Comparison of ENCODE assay signal across 34 cellular contexts in genomic region chr4:78190595-78190994, GRCh38.
"Had no signal": no experiment of that assay in that cellular context is flagged by ENCODE, and none has a peak within 500 bp of the region (broad histone marks: within the 10 kb centered on the region; RNA-seq: fewer than 3 reads in every experiment).

No MANE protein-coding gene starts in this region.

- H3K4me3 Mint-ChIP-seq: activated B cell treated with CpG ODN at 0.5 μM for 24 hours; activated CD8-positive, alpha-beta memory T cell treated with anti-CD3 and anti-CD28 coated beads, Interleukin-2, amount 10 ng/mL, durations not matched to agents 7 days and 5 days; activated CD8-positive, alpha-beta T cell treated with anti-CD3 and anti-CD28 coated beads for 36 hours; activated naive CD4-positive, alpha-beta T cell treated with anti-CD3 and anti-CD28 coated beads for 36 hours; activated naive CD4-positive, alpha-beta T cell treated with anti-CD3 and anti-CD28 coated beads, Interleukin-2, amount 50 U/mL, for 24 hours; activated naive CD8-positive, alpha-beta T cell treated with anti-CD3 and anti-CD28 coated beads for 36 hours; activated naive CD8-positive, alpha-beta T cell treated with anti-CD3 and anti-CD28 coated beads, Interleukin-2, amount 50 U/mL, for 24 hours; activated T-helper 1 cell treated with anti-CD3 and anti-CD28 coated beads, Interleukin-12 subunit alpha, Interleukin-12 subunit beta, Interleukin-2, Interleukin-4 antibody, amounts not matched to agents 30 ng/mL and 10 ng/mL and 1 ng/mL, durations not matched to agents 14 hours and 24 hours and 36 hours; T-helper 17 cell; T-helper 2 cell treated with Interferon-gamma antibody and Interleukin-4, amounts not matched to agents 5 μg/mL and 100 μg/mL, for 36 hours had no signal

- H3K36me3 Mint-ChIP-seq: activated CD8-positive, alpha-beta memory T cell treated with anti-CD3 and anti-CD28 coated beads, Interleukin-2, amount 10 ng/mL, durations not matched to agents 7 days and 5 days; activated naive CD4-positive, alpha-beta T cell treated with anti-CD3 and anti-CD28 coated beads, Interleukin-2, amount 50 U/mL, for 24 hours; activated naive CD8-positive, alpha-beta T cell treated with anti-CD3 and anti-CD28 coated beads for 36 hours had no signal

- H3K4me1 Mint-ChIP-seq: activated B cell treated with CpG ODN at 0.5 μM for 24 hours; activated CD8-positive, alpha-beta memory T cell treated with anti-CD3 and anti-CD28 coated beads, Interleukin-2, amount 10 ng/mL, durations not matched to agents 7 days and 5 days; activated naive CD4-positive, alpha-beta T cell treated with anti-CD3 and anti-CD28 coated beads, Interleukin-2, amount 50 U/mL, for 24 hours; activated naive CD8-positive, alpha-beta T cell treated with anti-CD3 and anti-CD28 coated beads for 36 hours; activated naive CD8-positive, alpha-beta T cell treated with anti-CD3 and anti-CD28 coated beads, Interleukin-2, amount 50 U/mL, for 24 hours; T-helper 17 cell had no signal

- H3K27me3 Mint-ChIP-seq: activated B cell treated with CpG ODN at 0.5 μM for 24 hours; activated CD8-positive, alpha-beta memory T cell treated with anti-CD3 and anti-CD28 coated beads, Interleukin-2, amount 10 ng/mL, durations not matched to agents 7 days and 5 days; activated CD8-positive, alpha-beta T cell treated with anti-CD3 and anti-CD28 coated beads for 36 hours; activated naive CD4-positive, alpha-beta T cell treated with anti-CD3 and anti-CD28 coated beads, Interleukin-2, amount 50 U/mL, for 24 hours; T-helper 17 cell had no signal

- H3K9me3 Mint-ChIP-seq: activated naive CD4-positive, alpha-beta T cell treated with anti-CD3 and anti-CD28 coated beads for 36 hours; activated naive CD4-positive, alpha-beta T cell treated with anti-CD3 and anti-CD28 coated beads, Interleukin-2, amount 50 U/mL, for 24 hours; activated naive CD8-positive, alpha-beta T cell treated with anti-CD3 and anti-CD28 coated beads, Interleukin-2, amount 50 U/mL, for 24 hours; activated T-helper 2 cell treated with anti-CD3 and anti-CD28 coated beads, Interferon-gamma antibody, Interleukin-2, Interleukin-4, amounts not matched to agents 10 μg/mL and 5 μg/mL and 100 μg/mL, durations not matched to agents 14 hours and 24 hours and 36 hours; T-helper 2 cell treated with Interferon-gamma antibody and Interleukin-4, amounts not matched to agents 5 μg/mL and 100 μg/mL, for 36 hours had no signal

- ATAC-seq: activated CD4-positive, CD25-positive, alpha-beta regulatory T cell treated with anti-CD3 and anti-CD28 coated beads, Interleukin-2, amount 50 U/mL, for 24 hours; activated CD8-positive, alpha-beta memory T cell treated with anti-CD3 and anti-CD28 coated beads, Interleukin-2, amount 10 ng/mL, durations not matched to agents 7 days and 5 days; activated CD8-positive, alpha-beta T cell treated with anti-CD3 and anti-CD28 coated beads for 36 hours; activated naive CD8-positive, alpha-beta T cell treated with anti-CD3 and anti-CD28 coated beads, Interleukin-2, amount 50 U/mL, for 24 hours; body of pancreas; esophagus mucosa; foreskin keratinocyte; gastrocnemius medialis; heart right ventricle; T-helper 17 cell had no signal

- H3K27ac Mint-ChIP-seq: activated B cell treated with CpG ODN at 0.5 μM for 24 hours; activated CD8-positive, alpha-beta memory T cell treated with anti-CD3 and anti-CD28 coated beads, Interleukin-2, amount 10 ng/mL, durations not matched to agents 7 days and 5 days; activated CD8-positive, alpha-beta T cell treated with anti-CD3 and anti-CD28 coated beads for 36 hours; activated naive CD4-positive, alpha-beta T cell treated with anti-CD3 and anti-CD28 coated beads for 36 hours; activated naive CD4-positive, alpha-beta T cell treated with anti-CD3 and anti-CD28 coated beads, Interleukin-2, amount 50 U/mL, for 24 hours; activated naive CD8-positive, alpha-beta T cell treated with anti-CD3 and anti-CD28 coated beads for 36 hours; activated naive CD8-positive, alpha-beta T cell treated with anti-CD3 and anti-CD28 coated beads, Interleukin-2, amount 50 U/mL, for 24 hours; activated T-helper 1 cell treated with anti-CD3 and anti-CD28 coated beads, Interleukin-12 subunit alpha, Interleukin-12 subunit beta, Interleukin-2, Interleukin-4 antibody, amounts not matched to agents 30 ng/mL and 10 ng/mL and 1 ng/mL, durations not matched to agents 14 hours and 24 hours and 36 hours; activated T-helper 2 cell treated with anti-CD3 and anti-CD28 coated beads, Interferon-gamma antibody, Interleukin-2, Interleukin-4, amounts not matched to agents 10 μg/mL and 5 μg/mL and 100 μg/mL, durations not matched to agents 14 hours and 24 hours and 36 hours; T-helper 17 cell; T-helper 2 cell treated with Interferon-gamma antibody and Interleukin-4, amounts not matched to agents 5 μg/mL and 100 μg/mL, for 36 hours had no signal

- H3K4me3 ChIP-seq: adrenal gland, body of pancreas, gastrocnemius medialis, heart right ventricle had no signal

- H3K36me3 ChIP-seq: adrenal gland, gastrocnemius medialis, heart right ventricle, WERI-Rb-1 had no signal

- H3K27ac ChIP-seq: adrenal gland, body of pancreas, foreskin keratinocyte, gastrocnemius medialis, heart right ventricle, WERI-Rb-1 had no signal

- H3K27me3 ChIP-seq: adrenal gland, body of pancreas, foreskin keratinocyte, gastrocnemius medialis, heart right ventricle had no signal

- H3K4me1 ChIP-seq: adrenal gland, body of pancreas, foreskin keratinocyte, gastrocnemius medialis had no signal

- DNase-seq: activated B cell treated with CpG ODN at 0.5 μM for 24 hours; activated CD4-positive, alpha-beta T cell treated with anti-CD3 and anti-CD28 coated beads for 48 hours; activated CD4-positive, alpha-beta T cell treated with anti-CD3 and anti-CD28 coated beads, Interleukin-2, amount 50 U/mL, for 1 hour; activated CD4-positive, alpha-beta T cell treated with anti-CD3 and anti-CD28 coated beads, Interleukin-2, amount 50 U/mL, for 48 hours; activated CD8-positive, alpha-beta memory T cell treated with anti-CD3 and anti-CD28 coated beads, Interleukin-2, amount 10 ng/mL, durations not matched to agents 7 days and 5 days; activated CD8-positive, alpha-beta memory T cell treated with anti-CD3 and anti-CD28 coated beads, Interleukin-2, amount 50 U/mL, for 4 hours; activated CD8-positive, alpha-beta T cell treated with anti-CD3 and anti-CD28 coated beads for 36 hours; activated effector memory CD4-positive, alpha-beta T cell treated with anti-CD3 and anti-CD28 coated beads, Interleukin-2, amount 50 U/mL, for 16 hours; activated naive CD4-positive, alpha-beta T cell treated with anti-CD3 and anti-CD28 coated beads for 36 hours; activated naive CD8-positive, alpha-beta T cell treated with anti-CD3 and anti-CD28 coated beads for 36 hours; activated naive CD8-positive, alpha-beta T cell treated with anti-CD3 and anti-CD28 coated beads, Interleukin-2, amount 50 U/mL, for 24 hours; activated T-cell treated with anti-CD3 and anti-CD28 coated beads, Interleukin-2, amount 50 U/mL, for 1 hour; activated T-cell treated with anti-CD3 and anti-CD28 coated beads, Interleukin-2, amount 50 U/mL, for 48 hours; adrenal gland; amygdala; aorta; body of pancreas; caudate nucleus; cortex of kidney; dermis blood vessel endothelial cell; effector CD4-positive, alpha-beta T cell; foreskin keratinocyte; gastrocnemius medialis; heart right ventricle; T-helper 1 cell; T-helper 17 cell; T1000; WERI-Rb-1 had no signal

- H3K9me3 ChIP-seq: adrenal gland, body of pancreas, gastrocnemius medialis had no signal
